9 cellular contexts compared by ENCODE assay signal in genomic region chr3:52004158-52004787, GRCh38. TPM values are rescaled to one million over a fixed set of nuclear protein-coding genes. Genes with fewer than 3 reads are reported as not detected.
DNase-seq lines count a peak whose midpoint lies in the region; ATAC-seq and TF ChIP-seq lines count a peak whose summit lies in the region.
"Had no signal": no experiment of that assay in that cellular context is flagged by ENCODE, and none has a peak within 500 bp of the region (broad histone marks: within the 10 kb centered on the region; RNA-seq: fewer than 3 reads in every experiment).

No MANE protein-coding gene starts in this region.

- peak overlapping the region; percentile 18 for H3K9ac ChIP-seq in Loucy (ENCODE audit: low read depth, low read length, poor library complexity, severe bottlenecking)

- DNase-seq in Ammon's horn (ENCODE audit: low spot score) (peak; percentile 83), dermis blood vessel endothelial cell (peak; percentile 61), lower lobe of right lung (no peak), G401 (ENCODE audit: low spot score) (no peak), NCI-H2107 treated with DMSO at 0.1 percent for 48 hours (lab: John Stamatoyannopoulos, UW; ENCODE audit: unreplicated experiment) (no peak)
- DNase-seq in stimulated activated CD8-positive, alpha-beta memory T cell treated with anti-CD3 and anti-CD28 coated beads, Interleukin-4, amount 100 ng/mL, for 48 hours: no peak
- DNase-seq: Peyer's patch had no signal

- peak overlapping the region; percentile 56; the same call in 1 of the 2 replicates for H2AFZ ChIP-seq in Loucy (ENCODE audit: low read length)

- no peak overlapping the region for H3K27ac ChIP-seq in lower lobe of right lung

- H3K9me2 ChIP-seq in Loucy (replicated peaks; ENCODE audit: low read depth, low read length): no peaks in the 10 kb centered on the region

- intact Hi-C loops in lower lobe of right lung (cut with DNase I): loop anchor here (10.0 kb wide), 1 partner anchor 141 kb away; no protein-coding TSS in a partner anchor

- no peaks in the 10 kb centered on the region for H4K20me1 ChIP-seq in Loucy (ENCODE audit: insufficient read depth, low read length, poor library complexity, severe bottlenecking)

- TF ChIP-seq CTCF in Loucy (conservative IDR thresholded peaks at IDR 0.05; ENCODE audit: low read length) (peak; percentile 55), lower lobe of right lung (IDR thresholded peaks at IDR 0.05) (peak; percentile 55)

- in situ Hi-C loops in G401 (cut with HindIII; ENCODE audit: low sequenced_read_pairs): no loop called here

- H3K9me3 ChIP-seq in Loucy (ENCODE audit: insufficient read depth, low read depth, low read length): no peaks in the 10 kb centered on the region
- no peaks in the 10 kb centered on the region for H3K9me3 ChIP-seq in lower lobe of right lung
- H3K9me3 ChIP-seq: Peyer's patch had no signal

- no peaks in the 10 kb centered on the region for H3K36me3 ChIP-seq in Loucy (ENCODE audit: insufficient read depth, low read length)
- H3K36me3 ChIP-seq in lower lobe of right lung: no peaks in the 10 kb centered on the region
- H3K36me3 ChIP-seq: Peyer's patch had no signal

- H3K4me1 ChIP-seq in Loucy (ENCODE audit: insufficient read depth, low read length, poor library complexity, severe bottlenecking): peaks cover 15% of the 10 kb centered on the region
- H3K4me1 ChIP-seq in lower lobe of right lung: peaks cover 33% of the 10 kb centered on the region

- H3K27me3 ChIP-seq in Loucy (ENCODE audit: insufficient read depth, low read length, poor library complexity, severe bottlenecking) (no peaks in the 10 kb centered on the region), lower lobe of right lung (ENCODE audit: low read depth) (no peaks in the 10 kb centered on the region)
- H3K27me3 ChIP-seq: Peyer's patch had no signal

- H3K4me3 ChIP-seq in Loucy (ENCODE audit: low read length, poor library complexity, severe bottlenecking): no peak overlapping the region
- H3K4me3 ChIP-seq in lower lobe of right lung: no peak overlapping the region
- H3K4me3 ChIP-seq: Peyer's patch had no signal

- no peaks in the 10 kb centered on the region for H3K79me2 ChIP-seq in Loucy (ENCODE audit: insufficient read depth, low read length)

- H3K4me2 ChIP-seq in Loucy (ENCODE audit: low read depth, low read length, poor library complexity, severe bottlenecking): peak overlapping the region; percentile 11

- ATAC-seq in lower lobe of right lung (peak in 1 of 2 donors; percentile 35), GM21390 (IDR thresholded peaks at IDR 0.05; ENCODE audit: unreplicated experiment) (no peak)

- no peaks in the 10 kb centered on the region for H3F3A ChIP-seq in Loucy (ENCODE audit: low read depth)

RNA-seq across cellular contexts. Expression of gene RPL29, which starts 8.6 kb away (rescaled TPM):
- 784 and 1,399 TPM in 2 replicates for total RNA-seq in dermis blood vessel endothelial cell
- total RNA-seq in lower lobe of right lung: 765 TPM
- 2,209 and 2,228 TPM in 2 replicates for total RNA-seq in G401 (2014; rRNA removed; shearing (Covaris generic))

RNA-seq across cellular contexts. Expression of gene ACY1, which starts 20.9 kb away (rescaled TPM):
- 20.6 and 22.6 TPM in 2 replicates for total RNA-seq in dermis blood vessel endothelial cell
- 20.6 TPM for total RNA-seq in lower lobe of right lung
- 103 and 242 TPM in 2 replicates for total RNA-seq in G401 (2014; rRNA removed; shearing (Covaris generic))

RNA-seq across cellular contexts. Expression of gene ABHD14A, which starts 29.4 kb away (rescaled TPM):
- total RNA-seq in dermis blood vessel endothelial cell (5.4 and 6.9 TPM in 2 replicates), lower lobe of right lung (17.8 TPM)
- total RNA-seq in G401 (2014; rRNA removed; shearing (Covaris generic)): 14.8 and 26.8 TPM in 2 replicates

RNA-seq across cellular contexts. Expression of gene ABHD14B, which starts 30.4 kb away (rescaled TPM):
- 16.8 and 18.7 TPM in 2 replicates for total RNA-seq in dermis blood vessel endothelial cell
- total RNA-seq in lower lobe of right lung: 48.8 TPM
- 6.5 and 9.9 TPM in 2 replicates for total RNA-seq in G401 (2014; rRNA removed; shearing (Covaris generic))

RNA-seq across cellular contexts. Expression of gene PCBP4, which starts 37.0 kb away (rescaled TPM):
- total RNA-seq in dermis blood vessel endothelial cell (26.2 and 31.3 TPM in 2 replicates), lower lobe of right lung (24.6 TPM)
- total RNA-seq in G401 (2014; rRNA removed; shearing (Covaris generic)): 57.1 and 80.7 TPM in 2 replicates

Comparison
In these comparisons a context has a peak if more than half of its experiments do, and no peak if none do; other contexts are left out.
1. DNase-seq: peak in Ammon's horn (single experiment) and dermis blood vessel endothelial cell (single experiment); none in lower lobe of right lung (single experiment), stimulated activated CD8-positive, alpha-beta memory T cell treated with anti-CD3 and anti-CD28 coated beads, Interleukin-4, amount 100 ng/mL, for 48 hours (single experiment), G401 (single experiment) and NCI-H2107 treated with DMSO at 0.1 percent for 48 hours (single experiment).